In genomic region chr5:13991365-13991764, GRCh38 we compare ENCODE assay signal across 26 cellular contexts. TPM values are rescaled to one million over a fixed set of nuclear protein-coding genes. Genes with fewer than 3 reads are reported as not detected.
"Had no signal": no experiment of that assay in that cellular context is flagged by ENCODE, and none has a peak within 500 bp of the region (broad histone marks: within the 10 kb centered on the region; RNA-seq: fewer than 3 reads in every experiment).

No MANE protein-coding gene starts in this region.

- ATAC-seq: esophagus mucosa; heart right ventricle; naive thymus-derived CD4-positive, alpha-beta T cell; pancreas; psoas muscle; stimulated activated naive B cell treated with anti-CD40 and anti-IgM and Interleukin-4, amounts not matched to agents 10 μg/mL and 1 μg/mL and 100 μg/mL, for 72 hours; upper lobe of right lung had no signal

- DNase-seq: activated CD4-positive, alpha-beta memory T cell treated with anti-CD3 and anti-CD28 coated beads, Interleukin-2, amount 10 ng/mL, durations not matched to agents 7 days and 5 days; activated CD4-positive, alpha-beta T cell treated with anti-CD3 and anti-CD28 coated beads, Interleukin-2, amount 10 ng/mL, durations not matched to agents 7 days and 5 days; activated CD4-positive, CD25-positive, alpha-beta regulatory T cell treated with anti-CD3 and anti-CD28 coated beads, Interleukin-2, amount 50 U/mL, for 72 hours; activated CD8-positive, alpha-beta memory T cell treated with anti-CD3 and anti-CD28 coated beads, Interleukin-2, amount 50 U/mL, for 48 hours; activated gamma-delta T cell; activated naive CD4-positive, alpha-beta T cell treated with anti-CD3 and anti-CD28 coated beads, Interleukin-2, amount 50 U/mL, for 16 hours; activated T-cell treated with anti-CD3 and anti-CD28 coated beads, Interleukin-2, amount 50 U/mL, for 24 hours; amniotic stem cell; central memory CD4-positive, alpha-beta T cell; foreskin melanocyte; heart right ventricle; left ventricle myocardium inferior; midbrain; naive thymus-derived CD4-positive, alpha-beta T cell; pancreas; psoas muscle; stimulated activated CD4-positive, alpha-beta T cell treated with anti-CD3 and anti-CD28 coated beads, Interleukin-15, amount 100 ng/mL, for 24 hours; stimulated activated CD4-positive, alpha-beta T cell treated with anti-CD3 and anti-CD28 coated beads, Interleukin-2, amount 100 ng/mL, for 24 hours; stimulated activated naive B cell treated with anti-CD40 and anti-IgM and Interleukin-4, amounts not matched to agents 10 μg/mL and 1 μg/mL and 100 μg/mL, for 72 hours; T-helper 9 cell; tibial artery; upper lobe of right lung; WERI-Rb-1 had no signal

- H3K27ac ChIP-seq: heart right ventricle, left ventricle myocardium inferior, pancreas, psoas muscle, suprapubic skin, tibial artery, upper lobe of right lung, WERI-Rb-1 had no signal

- H3K4me1 ChIP-seq: left ventricle myocardium inferior, pancreas, suprapubic skin had no signal

- H3K4me3 ChIP-seq: heart right ventricle, left ventricle myocardium inferior, lung, pancreas, psoas muscle, suprapubic skin, tibial artery, upper lobe of right lung had no signal

- H3K9me3 ChIP-seq: heart right ventricle, left ventricle myocardium inferior, pancreas, psoas muscle, suprapubic skin, tibial artery, upper lobe of right lung had no signal

- H3K27me3 ChIP-seq: pancreas, suprapubic skin, upper lobe of right lung had no signal

- H3K36me3 ChIP-seq: heart right ventricle, left ventricle myocardium inferior, pancreas, suprapubic skin, tibial artery, upper lobe of right lung, WERI-Rb-1 had no signal

RNA-seq across cellular contexts. Expression of gene DNAH5, which starts 46.9 kb away (rescaled TPM):
- total RNA-seq: activated CD4-positive, alpha-beta memory T cell treated with anti-CD3 and anti-CD28 coated beads, Interleukin-2, amount 10 ng/mL, durations not matched to agents 7 days and 5 days; activated CD4-positive, alpha-beta T cell treated with anti-CD3 and anti-CD28 coated beads, Interleukin-2, amount 10 ng/mL, durations not matched to agents 7 days and 5 days; naive thymus-derived CD4-positive, alpha-beta T cell had no signal
- polyA plus RNA-seq: naive thymus-derived CD4-positive, alpha-beta T cell had no signal
